ENCODE assay signal across 25 cellular contexts in genomic region chr10:72616716-72617115, GRCh38. TPM values are rescaled to one million over a fixed set of nuclear protein-coding genes. Genes with fewer than 3 reads are reported as not detected.
DNase-seq lines count a peak whose midpoint lies in the region; ATAC-seq and TF ChIP-seq lines count a peak whose summit lies in the region.
"Had no signal": no experiment of that assay in that cellular context is flagged by ENCODE, and none has a peak within 500 bp of the region (broad histone marks: within the 10 kb centered on the region; RNA-seq: fewer than 3 reads in every experiment).

No MANE protein-coding gene starts in this region.

- H3K9me3 Mint-ChIP-seq in activated CD8-positive, alpha-beta T cell treated with anti-CD3 and anti-CD28 coated beads for 36 hours, result peaks cover 10% of the 10 kb centered on the region

- peaks cover 15% of the 10 kb centered on the region for H3K4me1 Mint-ChIP-seq in activated CD8-positive, alpha-beta T cell treated with anti-CD3 and anti-CD28 coated beads for 36 hours (ENCODE audit: low read depth)

- DNase-seq in Right ventricle myocardium inferior (ENCODE audit: missing footprints) (no peak), left ventricle myocardium inferior (no peak), RPMI7951 (ENCODE audit: low read depth) (peak; percentile 6), hippocampal formation (lab: John Stamatoyannopoulos, UW) (peak; percentile 12 to 15), superior temporal gyrus (ENCODE audit: extremely low spot score) (peak; percentile 68)
- no peak for DNase-seq in activated CD8-positive, alpha-beta T cell treated with anti-CD3 and anti-CD28 coated beads for 36 hours
- DNase-seq: activated CD4-positive, CD25-positive, alpha-beta regulatory T cell treated with anti-CD3 and anti-CD28 coated beads, Interleukin-2, amount 50 U/mL, for 72 hours; activated CD8-positive, alpha-beta T cell treated with anti-CD3 and anti-CD28 coated beads, Interleukin-2, amount 10 ng/mL, durations not matched to agents 7 days and 5 days; activated naive CD8-positive, alpha-beta T cell treated with anti-CD3 and anti-CD28 coated beads, Interleukin-2, amount 10 ng/mL, durations not matched to agents 7 days and 5 days; activated T-cell treated with anti-CD3 and anti-CD28 coated beads for 4 hours; esophagus squamous epithelium; kidney; lower lobe of right lung; NCI-H2029; nephron progenitor cell; retina; stimulated activated CD4-positive, alpha-beta T cell treated with anti-CD3 and anti-CD28 coated beads, Interleukin-2, amount 100 ng/mL, for 24 hours; T-helper 17 cell; transverse colon had no signal

- CTCF ChIA-PET in activated CD8-positive, alpha-beta T cell treated with anti-CD3 and anti-CD28 coated beads for 36 hours (lab: Charles Lee), result no interaction called here

- ATAC-seq in Right ventricle myocardium inferior (peak; percentile 65), GM21576 (IDR thresholded peaks at IDR 0.05; ENCODE audit: unreplicated experiment) (no peak)
- ATAC-seq in activated CD8-positive, alpha-beta T cell treated with anti-CD3 and anti-CD28 coated beads for 36 hours, result no peak
- ATAC-seq: activated CD8-positive, alpha-beta T cell treated with anti-CD3 and anti-CD28 coated beads, Interleukin-2, amount 10 ng/mL, durations not matched to agents 7 days and 5 days; lower lobe of right lung; T-helper 17 cell had no signal

- no peak for TF ChIP-seq CTCF in left ventricle myocardium inferior (IDR thresholded peaks at IDR 0.05; ENCODE audit: borderline replicate concordance)
- TF ChIP-seq CTCF in activated CD8-positive, alpha-beta T cell treated with anti-CD3 and anti-CD28 coated beads for 36 hours (IDR thresholded peaks at IDR 0.05), result no peak

- H3K27ac Mint-ChIP-seq in activated CD8-positive, alpha-beta T cell treated with anti-CD3 and anti-CD28 coated beads for 36 hours, result no peak overlapping the region
- H3K27ac Mint-ChIP-seq: activated CD8-positive, alpha-beta T cell treated with anti-CD3 and anti-CD28 coated beads, Interleukin-2, amount 10 ng/mL, durations not matched to agents 7 days and 5 days; activated naive CD8-positive, alpha-beta T cell treated with anti-CD3 and anti-CD28 coated beads, Interleukin-2, amount 10 ng/mL, durations not matched to agents 7 days and 5 days; dendritic cell treated with granulocyte-macrophage colony-stimulating factor and Interleukin-4, amounts not matched to agents 40 ng/mL and 50 ng/mL, for 4 days; nephron progenitor cell; T-helper 17 cell had no signal

- no peaks in the 10 kb centered on the region for H3K36me3 ChIP-seq in left ventricle myocardium inferior
- H3K36me3 ChIP-seq: esophagus squamous epithelium, lower lobe of right lung, transverse colon had no signal

- H3K4me3 ChIP-seq in left ventricle myocardium inferior, result no peak overlapping the region
- H3K4me3 ChIP-seq: esophagus squamous epithelium, lower lobe of right lung, SK-N-MC, transverse colon had no signal

- H3K9me3 ChIP-seq in left ventricle myocardium inferior (replicated peaks), result peaks cover 11% of the 10 kb centered on the region
- H3K9me3 ChIP-seq: esophagus squamous epithelium, transverse colon had no signal

- no peaks in the 10 kb centered on the region for H3K27me3 ChIP-seq in left ventricle myocardium inferior (ENCODE audit: low read depth)
- H3K27me3 ChIP-seq: esophagus squamous epithelium, transverse colon had no signal

- no peaks in the 10 kb centered on the region for H3K27me3 Mint-ChIP-seq in activated CD8-positive, alpha-beta T cell treated with anti-CD3 and anti-CD28 coated beads for 36 hours
- H3K27me3 Mint-ChIP-seq: activated naive CD8-positive, alpha-beta T cell treated with anti-CD3 and anti-CD28 coated beads, Interleukin-2, amount 10 ng/mL, durations not matched to agents 7 days and 5 days; central memory CD8-positive, alpha-beta T cell; dendritic cell treated with granulocyte-macrophage colony-stimulating factor and Interleukin-4, amounts not matched to agents 40 ng/mL and 50 ng/mL, for 4 days; T-helper 17 cell had no signal

- no peak overlapping the region for H3K4me3 Mint-ChIP-seq in activated CD8-positive, alpha-beta T cell treated with anti-CD3 and anti-CD28 coated beads for 36 hours
- H3K4me3 Mint-ChIP-seq: activated CD8-positive, alpha-beta T cell treated with anti-CD3 and anti-CD28 coated beads, Interleukin-2, amount 10 ng/mL, durations not matched to agents 7 days and 5 days; activated naive CD8-positive, alpha-beta T cell treated with anti-CD3 and anti-CD28 coated beads, Interleukin-2, amount 10 ng/mL, durations not matched to agents 7 days and 5 days; central memory CD8-positive, alpha-beta T cell; dendritic cell treated with granulocyte-macrophage colony-stimulating factor and Interleukin-4, amounts not matched to agents 40 ng/mL and 50 ng/mL, for 4 days; nephron progenitor cell; T-helper 17 cell had no signal

- intact Hi-C loops in Right ventricle myocardium inferior (cut with DNase I) (no loop called here), left ventricle myocardium inferior (cut with micrococcal nuclease) (no loop called here)
- intact Hi-C loops in activated CD8-positive, alpha-beta T cell treated with anti-CD3 and anti-CD28 coated beads for 36 hours (cut with micrococcal nuclease), result no loop called here

- POLR2A ChIA-PET in activated CD8-positive, alpha-beta T cell treated with anti-CD3 and anti-CD28 coated beads for 36 hours (lab: Charles Lee), result no interaction called here

- H3K4me1 ChIP-seq in left ventricle myocardium inferior, result peaks cover 16% of the 10 kb centered on the region

- H3K36me3 Mint-ChIP-seq in activated CD8-positive, alpha-beta T cell treated with anti-CD3 and anti-CD28 coated beads for 36 hours (ENCODE audit: low read depth), result peaks cover 10% of the 10 kb centered on the region

- no peak overlapping the region for H3K27ac ChIP-seq in left ventricle myocardium inferior (replicated peaks)
- H3K27ac ChIP-seq: C4-2B, esophagus squamous epithelium, lower lobe of right lung, RWPE1, SK-N-MC, transverse colon had no signal

RNA-seq across cellular contexts. Expression of gene MICU1, which starts 9.2 kb away (rescaled TPM):
- 49.0 TPM for total RNA-seq in Right ventricle myocardium inferior
- 37.4 TPM for total RNA-seq in left ventricle myocardium inferior
- 38.9 and 50.6 TPM in 2 replicates for total RNA-seq in RPMI7951 (2014; rRNA removed; shearing (Covaris generic))
- total RNA-seq in activated CD8-positive, alpha-beta T cell treated with anti-CD3 and anti-CD28 coated beads for 36 hours, result 10 to 100 TPM; 29.9 to 31.0 TPM

Comparison
In these comparisons a context has a peak if more than half of its experiments do, and no peak if none do; other contexts are left out.
1. DNase-seq: peak in RPMI7951 (single experiment), hippocampal formation (2 of 2) and superior temporal gyrus (single experiment); none in Right ventricle myocardium inferior (single experiment), left ventricle myocardium inferior (single experiment) and activated CD8-positive, alpha-beta T cell treated with anti-CD3 and anti-CD28 coated beads for 36 hours (single experiment).